ENCODE assay signal across 23 cellular contexts in the genomic region with DNA sequence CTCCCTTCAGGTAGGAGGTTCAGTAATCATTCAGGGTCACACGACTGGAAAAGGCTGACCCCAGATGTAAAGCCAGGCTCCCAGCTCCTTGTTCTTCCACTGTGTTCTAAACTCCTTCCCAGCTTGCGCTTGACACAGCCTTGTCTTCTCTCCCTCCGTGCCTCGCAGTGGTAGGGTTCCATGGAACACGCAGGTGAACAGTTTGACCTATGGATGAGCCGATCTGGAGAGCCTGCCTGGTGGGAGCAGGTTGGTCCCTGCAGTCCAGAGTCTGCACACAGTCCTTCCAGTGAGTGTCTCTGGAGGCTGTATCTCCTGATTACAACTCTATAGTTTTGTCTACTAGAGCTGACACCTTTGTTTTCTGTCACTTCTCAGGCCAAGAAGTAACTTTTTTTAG.
"Had no signal": no experiment of that assay in that cellular context is flagged by ENCODE, and none has a peak within 500 bp of the region (broad histone marks: within the 10 kb centered on the region; RNA-seq: fewer than 3 reads in every experiment).

No MANE protein-coding gene starts in this region.

- H3K4me3 Mint-ChIP-seq: activated CD4-positive, alpha-beta T cell treated with anti-CD3 and anti-CD28 coated beads, Interleukin-2, amount 10 ng/mL, durations not matched to agents 7 days and 5 days; activated CD8-positive, alpha-beta T cell treated with anti-CD3 and anti-CD28 coated beads, Interleukin-2, amount 10 ng/mL, durations not matched to agents 7 days and 5 days; activated naive CD4-positive, alpha-beta T cell treated with anti-CD3 and anti-CD28 coated beads, Interleukin-2, amount 50 U/mL, for 24 hours; activated T-cell treated with anti-CD3 and anti-CD28 coated beads, Interleukin-2, amount 50 U/mL, for 4 hours; memory B cell; naive thymus-derived CD4-positive, alpha-beta T cell; stimulated activated memory B cell treated with anti-CD40 and anti-IgM and Interleukin-4, amounts not matched to agents 10 μg/mL and 1 μg/mL and 100 μg/mL, for 72 hours had no signal

- DNase-seq: activated CD4-positive, alpha-beta T cell treated with anti-CD3 and anti-CD28 coated beads, Interleukin-2, amount 10 ng/mL, durations not matched to agents 7 days and 5 days; activated CD8-positive, alpha-beta T cell treated with anti-CD3 and anti-CD28 coated beads, Interleukin-2, amount 10 ng/mL, durations not matched to agents 7 days and 5 days; activated effector memory CD4-positive, alpha-beta T cell treated with anti-CD3 and anti-CD28 coated beads, Interleukin-2, amount 50 U/mL, for 16 hours; activated T-cell treated with anti-CD3 and anti-CD28 coated beads, Interleukin-2, amount 50 U/mL, for 4 hours; amniotic stem cell; dermis blood vessel endothelial cell; foreskin melanocyte; glutamatergic neuron; hypothalamus; kidney glomerular epithelial cell; left ventricle myocardium inferior; naive thymus-derived CD4-positive, alpha-beta T cell; nucleus accumbens; stimulated activated CD4-positive, alpha-beta T cell treated with anti-CD3 and anti-CD28 coated beads, Interleukin-4, amount 100 ng/mL, for 24 hours; testis; upper lobe of left lung had no signal

- H3K4me1 Mint-ChIP-seq: memory B cell; stimulated activated memory B cell treated with anti-CD40 and anti-IgM and Interleukin-4, amounts not matched to agents 10 μg/mL and 1 μg/mL and 100 μg/mL, for 72 hours had no signal

- H3K36me3 Mint-ChIP-seq: memory B cell; stimulated activated memory B cell treated with anti-CD40 and anti-IgM and Interleukin-4, amounts not matched to agents 10 μg/mL and 1 μg/mL and 100 μg/mL, for 72 hours had no signal

- H3K27me3 Mint-ChIP-seq: activated CD4-positive, alpha-beta T cell treated with anti-CD3 and anti-CD28 coated beads, Interleukin-2, amount 10 ng/mL, durations not matched to agents 7 days and 5 days; activated naive CD4-positive, alpha-beta T cell treated with anti-CD3 and anti-CD28 coated beads, Interleukin-2, amount 50 U/mL, for 24 hours; naive thymus-derived CD4-positive, alpha-beta T cell had no signal

- H3K4me1 ChIP-seq: left ventricle myocardium inferior, testis had no signal

- H3K4me2 ChIP-seq: smooth muscle cell had no signal

- H3K27ac ChIP-seq: cardiac muscle cell, left ventricle myocardium inferior, testis, upper lobe of left lung had no signal

- H3K9me3 ChIP-seq: left ventricle myocardium inferior, testis, upper lobe of left lung had no signal

- H3K27ac Mint-ChIP-seq: activated CD4-positive, alpha-beta T cell treated with anti-CD3 and anti-CD28 coated beads, Interleukin-2, amount 10 ng/mL, durations not matched to agents 7 days and 5 days; activated CD8-positive, alpha-beta T cell treated with anti-CD3 and anti-CD28 coated beads, Interleukin-2, amount 10 ng/mL, durations not matched to agents 7 days and 5 days; memory B cell; stimulated activated memory B cell treated with anti-CD40 and anti-IgM and Interleukin-4, amounts not matched to agents 10 μg/mL and 1 μg/mL and 100 μg/mL, for 72 hours had no signal

- H3K9me3 Mint-ChIP-seq: activated CD4-positive, alpha-beta T cell treated with anti-CD3 and anti-CD28 coated beads, Interleukin-2, amount 10 ng/mL, durations not matched to agents 7 days and 5 days; activated naive CD4-positive, alpha-beta T cell treated with anti-CD3 and anti-CD28 coated beads, Interleukin-2, amount 50 U/mL, for 24 hours; activated T-cell treated with anti-CD3 and anti-CD28 coated beads, Interleukin-2, amount 50 U/mL, for 4 hours; memory B cell; stimulated activated memory B cell treated with anti-CD40 and anti-IgM and Interleukin-4, amounts not matched to agents 10 μg/mL and 1 μg/mL and 100 μg/mL, for 72 hours had no signal

- ATAC-seq: activated CD4-positive, CD25-positive, alpha-beta regulatory T cell treated with anti-CD3 and anti-CD28 coated beads, Interleukin-2, amount 50 U/mL, for 24 hours; activated CD8-positive, alpha-beta T cell treated with anti-CD3 and anti-CD28 coated beads, Interleukin-2, amount 10 ng/mL, durations not matched to agents 7 days and 5 days; activated T-cell treated with anti-CD3 and anti-CD28 coated beads, Interleukin-2, amount 50 U/mL, for 4 hours; naive thymus-derived CD4-positive, alpha-beta T cell; sciatic nerve; stimulated activated memory B cell treated with anti-CD40 and anti-IgM and Interleukin-4, amounts not matched to agents 10 μg/mL and 1 μg/mL and 100 μg/mL, for 72 hours had no signal

- H3K36me3 ChIP-seq: cardiac muscle cell, left ventricle myocardium inferior, upper lobe of left lung had no signal

- H3K4me3 ChIP-seq: cardiac muscle cell, left ventricle myocardium inferior, smooth muscle cell, testis, upper lobe of left lung had no signal

- H3K27me3 ChIP-seq: cardiac muscle cell, testis, upper lobe of left lung had no signal
